Comparison of ENCODE assay signal across 9 cellular contexts in genomic region chr2:201680743-201681142, GRCh38. TPM values are rescaled to one million over a fixed set of nuclear protein-coding genes. Genes with fewer than 3 reads are reported as not detected.
A peak's percentile ranks its signal among the peaks of the same experiment; 100 is the strongest.
DNase-seq lines count a peak whose midpoint lies in the region; ATAC-seq and TF ChIP-seq lines count a peak whose summit lies in the region.
"Had no signal": no experiment of that assay in that cellular context is flagged by ENCODE, and none has a peak within 500 bp of the region (broad histone marks: within the 10 kb centered on the region; RNA-seq: fewer than 3 reads in every experiment).

No MANE protein-coding gene starts in this region.

- CTCF ChIA-PET in MCF 10A (lab: Yijun Ruan, JAX) = no interaction called here

- H3K9me3 ChIP-seq in breast epithelium (no peaks in the 10 kb centered on the region), MG63 (no peaks in the 10 kb centered on the region), gastroesophageal sphincter (no peaks in the 10 kb centered on the region)

- no peaks in the 10 kb centered on the region for H3K9me3 Mint-ChIP-seq in MCF 10A (ENCODE audit: unreplicated experiment)
- no peaks in the 10 kb centered on the region for H3K9me3 Mint-ChIP-seq in natural killer cell

- H3K36me3 ChIP-seq in breast epithelium (no peaks in the 10 kb centered on the region), MG63 (peaks cover 5% of the 10 kb centered on the region; the same call in 1 of the 2 replicates), gastroesophageal sphincter (no peaks in the 10 kb centered on the region)

- H3K4me1 Mint-ChIP-seq in MCF 10A (ENCODE audit: insufficient read depth, unreplicated experiment) (no peaks in the 10 kb centered on the region), natural killer cell (no peaks in the 10 kb centered on the region)

- POLR2A ChIA-PET in MCF 10A (lab: Yijun Ruan, JAX) = no interaction called here

- no peak overlapping the region for H3K4me3 ChIP-seq in breast epithelium
- no peak overlapping the region for H3K4me3 ChIP-seq in MG63
- no peak overlapping the region for H3K4me3 ChIP-seq in choroid plexus epithelial cell (ENCODE audit: low read depth, low read length)
- no peak overlapping the region for H3K4me3 ChIP-seq in gastroesophageal sphincter

- H3K27ac ChIP-seq in breast epithelium (no peak overlapping the region), gastroesophageal sphincter (no peak overlapping the region)

- no peaks in the 10 kb centered on the region for H3K27me3 ChIP-seq in breast epithelium
- no peaks in the 10 kb centered on the region for H3K27me3 ChIP-seq in MG63
- H3K27me3 ChIP-seq in gastroesophageal sphincter = peaks cover 5% of the 10 kb centered on the region

- TF ChIP-seq EP300 in gastroesophageal sphincter (IDR thresholded peaks at IDR 0.05) = no peak

- TF ChIP-seq CTCF in MCF 10A (IDR thresholded peaks at IDR 0.05; ENCODE audit: unreplicated experiment) (peak; percentile 31), breast epithelium (IDR thresholded peaks at IDR 0.05) (no peak), choroid plexus epithelial cell (conservative IDR thresholded peaks at IDR 0.05; ENCODE audit: low read depth, low read length) (peak; percentile 66), natural killer cell (IDR thresholded peaks at IDR 0.05) (no peak), gastroesophageal sphincter (IDR thresholded peaks at IDR 0.05) (no peak)

- H3K4me3 Mint-ChIP-seq in MCF 10A (ENCODE audit: unreplicated experiment) = no peak overlapping the region
- H3K4me3 Mint-ChIP-seq in natural killer cell = no peak overlapping the region

- WGBS in gastroesophageal sphincter (ENCODE audit: low coverage in 1 of 2), 2 donors = 47 to 64% methylated on average over 3 to 8 of the region's 9 CpGs

- H3K36me3 Mint-ChIP-seq in MCF 10A (ENCODE audit: insufficient read depth, unreplicated experiment) (peaks cover 5% of the 10 kb centered on the region), natural killer cell (no peaks in the 10 kb centered on the region)

- TF ChIP-seq POLR2A in breast epithelium (IDR thresholded peaks at IDR 0.05) (no peak), gastroesophageal sphincter (IDR thresholded peaks at IDR 0.05) (no peak)

- ATAC-seq in HG03520 (IDR thresholded peaks at IDR 0.05; ENCODE audit: unreplicated experiment) (no peak), natural killer cell (no peak), gastroesophageal sphincter (no peak)

- no peak overlapping the region for H3K27ac Mint-ChIP-seq in MCF 10A (ENCODE audit: low read depth, unreplicated experiment)
- H3K27ac Mint-ChIP-seq in natural killer cell = no peak overlapping the region

- intact Hi-C loops in MCF 10A (cut with micrococcal nuclease) (no loop called here), breast epithelium (cut with DNase I; ENCODE audit: low total_unique reads) (no loop called here), natural killer cell (cut with micrococcal nuclease) (no loop called here)

- no peaks in the 10 kb centered on the region for H3K4me1 ChIP-seq in breast epithelium
- H3K4me1 ChIP-seq in gastroesophageal sphincter = no peaks in the 10 kb centered on the region

- DNase-seq in MCF 10A (ENCODE audit: unreplicated experiment) = peak; percentile 29
- no peak for DNase-seq in breast epithelium (ENCODE audit: low spot score in 2 of 2)
- DNase-seq in MG63 = peak; percentile 9
- DNase-seq in choroid plexus epithelial cell (ENCODE audit: low read depth) = peak; percentile 26
- DNase-seq in stimulated activated CD4-positive, alpha-beta T cell treated with anti-CD3 and anti-CD28 coated beads, Interleukin-4, amount 100 ng/mL, for 24 hours = peak; percentile 5
- no peak for DNase-seq in natural killer cell
- DNase-seq: activated CD4-positive, CD25-positive, alpha-beta regulatory T cell treated with anti-CD3 and anti-CD28 coated beads, Interleukin-2, amount 50 U/mL, for 72 hours had no signal

- no peaks in the 10 kb centered on the region for H3K27me3 Mint-ChIP-seq in MCF 10A (ENCODE audit: insufficient read depth, unreplicated experiment)
- H3K27me3 Mint-ChIP-seq in natural killer cell (ENCODE audit: low read depth in 2 of 2) = peaks cover 1 to 3% of the 10 kb centered on the region in 2 donors

- no TSS peak for BruUV-seq in MCF 10A (replicated peaks; lab: Mats Ljungman, UMichigan)

RNA-seq across cellular contexts. Expression of gene MPP4, which starts 17.7 kb away (rescaled TPM):
- total RNA-seq in MCF 10A (2022) (0.29 TPM in 1 of 2 replicates, not detected in the other), breast epithelium (under 1 TPM in 2 of 3 donors, not detected in 1; 0.16 to 0.29 TPM), natural killer cell (under 1 TPM in 2 of 3 donors, not detected in 1; 0.15 to 0.45 TPM), gastroesophageal sphincter (under 1 TPM in 2 of 4 donors, not detected in 2; 0.27 to 0.35 TPM)
- total RNA-seq in MG63 (2014; rRNA removed; shearing (Covaris generic); ENCODE audit: low replicate concordance) = 5.5 and 7.6 TPM in 2 replicates

RNA-seq across cellular contexts. Expression of gene TMEM237, which starts 37.4 kb away (rescaled TPM):
- total RNA-seq in MCF 10A (2022) = 25.2 and 27.0 TPM in 2 replicates
- 10 to 100 TPM; 36.6 to 70.7 (median 39.7) TPM for total RNA-seq in breast epithelium
- 63.8 and 73.3 TPM in 2 replicates for total RNA-seq in MG63 (2014; rRNA removed; shearing (Covaris generic); ENCODE audit: low replicate concordance)
- total RNA-seq in natural killer cell = 1 to 10 TPM; 2.8 to 3.9 (median 3.4) TPM
- total RNA-seq in gastroesophageal sphincter = 10 to 100 TPM; 12.3 to 32.8 (median 24.4) TPM

Comparison
In these comparisons a context has a peak if more than half of its experiments do, and no peak if none do; other contexts are left out.
1. DNase-seq: peak in MCF 10A (single experiment), MG63 (single experiment), choroid plexus epithelial cell (single experiment) and stimulated activated CD4-positive, alpha-beta T cell treated with anti-CD3 and anti-CD28 coated beads, Interleukin-4, amount 100 ng/mL, for 24 hours (single experiment); none in breast epithelium (0 of 2) and natural killer cell (single experiment).
2. CTCF ChIP-seq: peak in MCF 10A (single experiment) and choroid plexus epithelial cell (single experiment); none in breast epithelium (0 of 3), natural killer cell (single experiment) and gastroesophageal sphincter (0 of 4).